ENCODE assay signal across 10 cellular contexts in genomic region chr2:9779572-9780264, GRCh38.
DNase-seq lines count a peak whose midpoint lies in the region; ATAC-seq and TF ChIP-seq lines count a peak whose summit lies in the region.
"Had no signal": no experiment of that assay in that cellular context is flagged by ENCODE, and none has a peak within 500 bp of the region (broad histone marks: within the 10 kb centered on the region; RNA-seq: fewer than 3 reads in every experiment).

No MANE protein-coding gene starts in this region.

- TF ChIP-seq EP300 in transverse colon (IDR thresholded peaks at IDR 0.05; ENCODE audit: low read depth): no peak

- in situ Hi-C loops in transverse colon (cut with MboI; ENCODE audit: low pct_ligation_motif_present in 1 of 4, low pct_unique_long_range_greater_than_20kb in 1 of 4, low sequenced_read_pairs in 3 of 4): no loop called here

- H3K27ac ChIP-seq in lower lobe of right lung (no peak overlapping the region), transverse colon (no peak overlapping the region)

- H3K4me3 ChIP-seq in lower lobe of right lung: no peak overlapping the region
- H3K4me3 ChIP-seq in transverse colon: no peak overlapping the region

- peak overlapping the region; percentile 58 for H3K27ac Mint-ChIP-seq in activated CD8-positive, alpha-beta T cell treated with anti-CD3 and anti-CD28 coated beads for 36 hours

- intact Hi-C loops in activated CD8-positive, alpha-beta T cell treated with anti-CD3 and anti-CD28 coated beads for 36 hours (cut with micrococcal nuclease): loop anchor here (5.0 kb wide), 1 partner anchor 122 kb away; no protein-coding TSS in a partner anchor
- intact Hi-C loops in lower lobe of right lung (cut with DNase I): no loop called here
- intact Hi-C loops in sciatic nerve (cut with DNase I): no loop called here
- intact Hi-C loops in transverse colon (cut with DNase I; ENCODE audit: low total_unique reads): no loop called here

- no peaks in the 10 kb centered on the region for H3K36me3 Mint-ChIP-seq in activated CD8-positive, alpha-beta T cell treated with anti-CD3 and anti-CD28 coated beads for 36 hours (ENCODE audit: low read depth)
- H3K36me3 Mint-ChIP-seq: naive B cell had no signal

- no peaks in the 10 kb centered on the region for H3K9me3 ChIP-seq in lower lobe of right lung
- H3K9me3 ChIP-seq in transverse colon: no peaks in the 10 kb centered on the region

- H3K36me3 ChIP-seq in lower lobe of right lung: no peaks in the 10 kb centered on the region
- H3K36me3 ChIP-seq in transverse colon: no peaks in the 10 kb centered on the region

- DNase-seq in GF-D8 (lab: John Stamatoyannopoulos, UW) (peak; percentile 40), lower lobe of right lung (peak; percentile 46), sciatic nerve (ENCODE audit: low spot score) (no peak), amniotic stem cell (lab: John Stamatoyannopoulos, UW) (no peak), cerebellar nuclear complex (lab: John Stamatoyannopoulos, UW) (no peak), transverse colon (no peak)
- DNase-seq in activated CD8-positive, alpha-beta T cell treated with anti-CD3 and anti-CD28 coated beads for 36 hours: peak; percentile 74
- DNase-seq: naive B cell, NCI-H2029 had no signal

- H3K4me1 Mint-ChIP-seq in activated CD8-positive, alpha-beta T cell treated with anti-CD3 and anti-CD28 coated beads for 36 hours (ENCODE audit: low read depth): peaks cover 36% of the 10 kb centered on the region

- no peaks in the 10 kb centered on the region for H3K27me3 ChIP-seq in lower lobe of right lung (ENCODE audit: low read depth)
- H3K27me3 ChIP-seq in transverse colon: no peaks in the 10 kb centered on the region

- CTCF ChIA-PET in activated CD8-positive, alpha-beta T cell treated with anti-CD3 and anti-CD28 coated beads for 36 hours (lab: Charles Lee): interaction anchor here (0.9 to 4.8 kb wide), 2 partner anchors 9 to 20 kb away, joined by 3 to 32 read pairs; no protein-coding TSS in a partner anchor

- no peak for TF ChIP-seq CTCF in activated CD8-positive, alpha-beta T cell treated with anti-CD3 and anti-CD28 coated beads for 36 hours (IDR thresholded peaks at IDR 0.05)
- TF ChIP-seq CTCF in lower lobe of right lung (IDR thresholded peaks at IDR 0.05) (no peak), transverse colon (IDR thresholded peaks at IDR 0.05) (no peak)

- WGBS in transverse colon (ENCODE audit: low coverage in 1 of 2), 2 donors: 70 to 77% methylated on average over 13 to 14 of the region's 14 CpGs

- H3K4me1 ChIP-seq in lower lobe of right lung (no peaks in the 10 kb centered on the region), transverse colon (peaks cover 0 to 10% (median 4%) of the 10 kb centered on the region in 4 donors)

- POLR2A ChIA-PET in activated CD8-positive, alpha-beta T cell treated with anti-CD3 and anti-CD28 coated beads for 36 hours (lab: Charles Lee): interaction anchor here (1.1 to 1.2 kb wide), 2 partner anchors 80 to 149 kb away, joined by 3 read pairs; partner anchors contain the start of gene YWHAQ

- H3K27me3 Mint-ChIP-seq in activated CD8-positive, alpha-beta T cell treated with anti-CD3 and anti-CD28 coated beads for 36 hours: no peaks in the 10 kb centered on the region
- H3K27me3 Mint-ChIP-seq: naive B cell had no signal

- ATAC-seq in HG03196 (IDR thresholded peaks at IDR 0.05; ENCODE audit: unreplicated experiment) (peak; percentile 52), lower lobe of right lung (peak in 1 of 2 donors; percentile 14), sciatic nerve (no peak)
- peak; percentile 67 for ATAC-seq in activated CD8-positive, alpha-beta T cell treated with anti-CD3 and anti-CD28 coated beads for 36 hours

- H3K4me3 Mint-ChIP-seq in activated CD8-positive, alpha-beta T cell treated with anti-CD3 and anti-CD28 coated beads for 36 hours: peak overlapping the region; percentile 20

- TF ChIP-seq POLR2A in transverse colon (IDR thresholded peaks at IDR 0.05): no peak

- no peaks in the 10 kb centered on the region for H3K9me3 Mint-ChIP-seq in activated CD8-positive, alpha-beta T cell treated with anti-CD3 and anti-CD28 coated beads for 36 hours
- H3K9me3 Mint-ChIP-seq: naive B cell had no signal

Comparison
In these comparisons a context has a peak if more than half of its experiments do, and no peak if none do; other contexts are left out.
1. DNase-seq: peak in GF-D8 (single experiment), activated CD8-positive, alpha-beta T cell treated with anti-CD3 and anti-CD28 coated beads for 36 hours (single experiment) and lower lobe of right lung (single experiment); none in sciatic nerve (single experiment), amniotic stem cell (single experiment), cerebellar nuclear complex (0 of 2) and transverse colon (single experiment).